In genomic region chr4:13980317-13980716, GRCh38 we compare ENCODE assay signal across 10 cellular contexts.
A peak's percentile ranks its signal among the peaks of the same experiment; 100 is the strongest.
DNase-seq lines count a peak whose midpoint lies in the region; ATAC-seq and TF ChIP-seq lines count a peak whose summit lies in the region.
"Had no signal": no experiment of that assay in that cellular context is flagged by ENCODE, and none has a peak within 500 bp of the region (broad histone marks: within the 10 kb centered on the region; RNA-seq: fewer than 3 reads in every experiment).

No MANE protein-coding gene starts in this region.

- H3K4me2 ChIP-seq in trophoblast cell (ENCODE audit: low read length), result no peak overlapping the region

- H3K9me3 ChIP-seq in trophoblast cell (ENCODE audit: insufficient read depth, low read depth, low read length), result no peaks in the 10 kb centered on the region

- no peaks in the 10 kb centered on the region for H3K27me3 ChIP-seq in trophoblast cell (ENCODE audit: insufficient read depth, low read length)

- H2AK5ac ChIP-seq in trophoblast cell (ENCODE audit: low read length), result no peak overlapping the region

- H4K12ac ChIP-seq in trophoblast cell (ENCODE audit: low read depth, low read length), result no peak overlapping the region

- TF ChIP-seq CTCF in natural killer cell (IDR thresholded peaks at IDR 0.05), result no peak

- H3K9ac ChIP-seq in trophoblast cell (ENCODE audit: low read length), result no peak overlapping the region

- H4K8ac ChIP-seq in trophoblast cell (ENCODE audit: low read depth, low read length), result no peak overlapping the region

- no peaks in the 10 kb centered on the region for H3K36me3 Mint-ChIP-seq in activated T-helper 17 cell treated with anti-CD3 and anti-CD28 coated beads, Interleukin-2, amount 50 U/mL, for 72 hours (ENCODE audit: low read depth)
- no peaks in the 10 kb centered on the region for H3K36me3 Mint-ChIP-seq in natural killer cell

- DNase-seq in natural killer cell (no peak), ureter (ENCODE audit: low spot score) (no peak), GOT3 (lab: John Stamatoyannopoulos, UW) (no peak), trophoblast cell (no peak)
- DNase-seq in stimulated activated naive CD4-positive, alpha-beta T cell (lab: John Stamatoyannopoulos, UW), result no peak
- DNase-seq: cerebellar nuclear complex had no signal

- H3K27me3 Mint-ChIP-seq in activated T-helper 17 cell treated with anti-CD3 and anti-CD28 coated beads, Interleukin-2, amount 50 U/mL, for 72 hours, result peaks cover 5% of the 10 kb centered on the region
- H3K27me3 Mint-ChIP-seq in natural killer cell (ENCODE audit: low read depth in 2 of 2), result peaks cover 0 to 6% of the 10 kb centered on the region in 2 donors

- no peaks in the 10 kb centered on the region for H3K79me2 ChIP-seq in trophoblast cell (ENCODE audit: control insufficient read depth, insufficient read depth, low read length, poor library complexity)

- no peak overlapping the region for H2AFZ ChIP-seq in trophoblast cell (ENCODE audit: insufficient read depth, low read length, poor library complexity)

- H3K79me1 ChIP-seq in trophoblast cell (ENCODE audit: low read length), result no peaks in the 10 kb centered on the region

- WGBS in trophoblast cell (ENCODE audit: extremely low coverage, insufficient coverage, insufficient read length), result no CpG with 5 or more reads among the region's 2 CpGs

- H3K4me3 Mint-ChIP-seq in activated T-helper 17 cell treated with anti-CD3 and anti-CD28 coated beads, Interleukin-2, amount 50 U/mL, for 72 hours, result no peak overlapping the region
- H3K4me3 Mint-ChIP-seq in natural killer cell, result no peak overlapping the region

- no peak overlapping the region for H3K23ac ChIP-seq in trophoblast cell (ENCODE audit: low read length)

- no peak overlapping the region for H2BK12ac ChIP-seq in trophoblast cell (ENCODE audit: low read length)

- H3K4me1 Mint-ChIP-seq in activated T-helper 17 cell treated with anti-CD3 and anti-CD28 coated beads, Interleukin-2, amount 50 U/mL, for 72 hours, result no peaks in the 10 kb centered on the region
- peaks cover 9% of the 10 kb centered on the region in 2 donors for H3K4me1 Mint-ChIP-seq in natural killer cell

- H4K91ac ChIP-seq in trophoblast cell (ENCODE audit: low read depth, low read length), result no peak overlapping the region

- no peak overlapping the region for H3K27ac Mint-ChIP-seq in activated T-helper 17 cell treated with anti-CD3 and anti-CD28 coated beads, Interleukin-2, amount 50 U/mL, for 72 hours
- H3K27ac Mint-ChIP-seq in natural killer cell, result no peak overlapping the region

- H3K14ac ChIP-seq in trophoblast cell (ENCODE audit: low read length), result no peak overlapping the region

- ATAC-seq in GM18520 (IDR thresholded peaks at IDR 0.05; ENCODE audit: unreplicated experiment) (peak; percentile 49), HG03175 (IDR thresholded peaks at IDR 0.05; ENCODE audit: unreplicated experiment) (peak; percentile 70), natural killer cell (peak; percentile 52 to 55 (median 52))
- peak; percentile 37 for ATAC-seq in activated T-helper 17 cell treated with anti-CD3 and anti-CD28 coated beads, Interleukin-2, amount 50 U/mL, for 72 hours (replicated peaks)
- ATAC-seq: K562 had no signal

- no peaks in the 10 kb centered on the region for H3K4me1 ChIP-seq in trophoblast cell (ENCODE audit: control insufficient read depth in 1 of 2, insufficient read depth in 2 of 2, low read length in 2 of 2)

- intact Hi-C loops in natural killer cell (cut with micrococcal nuclease), result no loop called here

- H2BK120ac ChIP-seq in trophoblast cell (ENCODE audit: insufficient read depth, low read length, poor library complexity), result no peak overlapping the region

- H3K18ac ChIP-seq in trophoblast cell (ENCODE audit: low read length), result no peak overlapping the region

- H3K4me3 ChIP-seq in trophoblast cell (ENCODE audit: low read depth, low read length), result no peak overlapping the region
- H3K4me3 ChIP-seq: K562 had no signal

- no peaks in the 10 kb centered on the region for H3K36me3 ChIP-seq in trophoblast cell (ENCODE audit: control insufficient read depth in 1 of 2, insufficient read depth in 2 of 2, low read length in 2 of 2)

- H3K27ac ChIP-seq in trophoblast cell (ENCODE audit: low read depth, low read length), result no peak overlapping the region

- H3K4ac ChIP-seq in trophoblast cell (ENCODE audit: low read depth, low read length), result no peak overlapping the region

- H3K9me3 Mint-ChIP-seq in activated T-helper 17 cell treated with anti-CD3 and anti-CD28 coated beads, Interleukin-2, amount 50 U/mL, for 72 hours, result peaks cover 13% of the 10 kb centered on the region
- peaks cover 0 to 3% of the 10 kb centered on the region in 2 donors for H3K9me3 Mint-ChIP-seq in natural killer cell

- H2BK5ac ChIP-seq in trophoblast cell (ENCODE audit: low read depth, low read length, poor library complexity), result no peak overlapping the region
